Comparison of ENCODE assay signal across 7 cellular contexts in the genomic region with DNA sequence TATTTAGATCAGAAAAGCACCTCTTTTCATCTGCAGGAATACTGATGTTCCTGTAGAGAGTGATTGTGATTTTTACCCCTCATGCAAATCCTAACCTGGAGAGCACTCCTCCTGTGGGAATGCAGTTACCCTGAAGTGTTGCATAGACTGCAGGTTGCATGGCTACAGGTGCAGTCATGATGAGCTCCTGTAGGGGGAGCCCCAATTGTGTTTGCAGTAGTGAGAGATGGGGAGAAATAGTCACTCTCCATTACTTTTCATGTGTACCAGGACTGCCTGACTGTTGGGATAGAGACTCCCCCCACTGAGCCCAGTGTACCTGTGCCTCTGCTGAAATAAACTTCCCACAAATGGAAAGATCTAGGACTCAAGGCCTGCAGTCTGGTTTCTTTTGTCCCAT.
DNase-seq lines count a peak whose midpoint lies in the region; ATAC-seq and TF ChIP-seq lines count a peak whose summit lies in the region.

No MANE protein-coding gene starts in this region.

- peak; percentile 50 for DNase-seq in EL
- DNase-seq in foreskin keratinocyte, result peak in 1 of 2 donors; percentile 49
- peak; percentile 62 for DNase-seq in stimulated activated CD8-positive, alpha-beta memory T cell treated with anti-CD3 and anti-CD28 coated beads, Interleukin-4, amount 100 ng/mL, for 48 hours
- no peak for DNase-seq in hepatic stellate cell (ENCODE audit: low spot score)

- H3K27me3 ChIP-seq in foreskin keratinocyte, result no peaks in the 10 kb centered on the region

- TF ChIP-seq CTCF in foreskin keratinocyte (conservative IDR thresholded peaks at IDR 0.05), result peak; percentile 78

- H3K4me1 ChIP-seq in foreskin keratinocyte, result no peaks in the 10 kb centered on the region

- ATAC-seq in GM19023 (IDR thresholded peaks at IDR 0.05; ENCODE audit: unreplicated experiment), result peak; percentile 62
- ATAC-seq in HG03139 (IDR thresholded peaks at IDR 0.05; ENCODE audit: unreplicated experiment), result peak; percentile 77
- peak; percentile 73 for ATAC-seq in SK-N-SH treated with all-trans-retinoic acid at 6 μM for 48 hours
- peak; percentile 88 for ATAC-seq in foreskin keratinocyte

- H3K27ac ChIP-seq in foreskin keratinocyte, result no peak overlapping the region

TF ChIP-seq in SK-N-SH treated with all-trans-retinoic acid at 6 μM for 48 hours, 23 proteins besides CTCF, POLR2A, EP300 and RAD21:
- TF ChIP-seq ZFP30 (CRISPR knock-in tag; IDR thresholded peaks at IDR 0.05) (no peak), SNAI2 (CRISPR knock-in tag; IDR thresholded peaks at IDR 0.05) (no peak), RARB (CRISPR knock-in tag; IDR thresholded peaks at IDR 0.05) (no peak), GLIS3 (CRISPR knock-in tag; IDR thresholded peaks at IDR 0.05) (no peak), TOX (CRISPR knock-in tag; IDR thresholded peaks at IDR 0.05; ENCODE audit: borderline replicate concordance) (no peak), ZC3H10 (CRISPR knock-in tag; IDR thresholded peaks at IDR 0.05) (no peak), ZNF8 (CRISPR knock-in tag; IDR thresholded peaks at IDR 0.05) (no peak), CSRNP3 (CRISPR knock-in tag; IDR thresholded peaks at IDR 0.05) (no peak), ZNF565 (CRISPR knock-in tag; conservative IDR thresholded peaks at IDR 0.05; ENCODE audit: low read depth) (no peak), ISL1 (CRISPR knock-in tag; IDR thresholded peaks at IDR 0.05) (no peak), TSHZ2 (CRISPR knock-in tag; IDR thresholded peaks at IDR 0.05) (no peak)
